Comparison of ENCODE assay signal across 1 cellular context in genomic region chr12:3284411-3284810, GRCh38.
TF ChIP-seq lines count a peak whose summit lies in the region.

No MANE protein-coding gene starts in this region.

TF ChIP-seq in WTC11, 78 proteins besides CTCF, POLR2A, EP300 and RAD21 (continued from another document):
- no peak for TF ChIP-seq MLX (CRISPR knock-in tag; IDR thresholded peaks at IDR 0.05)
- TF ChIP-seq TEAD1 (CRISPR knock-in tag; IDR thresholded peaks at IDR 0.05), result no peak
- no peak for TF ChIP-seq ZNF396 (CRISPR knock-in tag; IDR thresholded peaks at IDR 0.05; ENCODE audit: borderline replicate concordance)
- no peak for TF ChIP-seq ZNF423 (CRISPR knock-in tag; IDR thresholded peaks at IDR 0.05)
- TF ChIP-seq ZNF532 (CRISPR knock-in tag; IDR thresholded peaks at IDR 0.05; ENCODE audit: borderline replicate concordance), result no peak
- TF ChIP-seq ATF3 (CRISPR knock-in tag; conservative IDR thresholded peaks at IDR 0.05), result no peak
